1 cellular context compared by ENCODE assay signal in the genomic region with DNA sequence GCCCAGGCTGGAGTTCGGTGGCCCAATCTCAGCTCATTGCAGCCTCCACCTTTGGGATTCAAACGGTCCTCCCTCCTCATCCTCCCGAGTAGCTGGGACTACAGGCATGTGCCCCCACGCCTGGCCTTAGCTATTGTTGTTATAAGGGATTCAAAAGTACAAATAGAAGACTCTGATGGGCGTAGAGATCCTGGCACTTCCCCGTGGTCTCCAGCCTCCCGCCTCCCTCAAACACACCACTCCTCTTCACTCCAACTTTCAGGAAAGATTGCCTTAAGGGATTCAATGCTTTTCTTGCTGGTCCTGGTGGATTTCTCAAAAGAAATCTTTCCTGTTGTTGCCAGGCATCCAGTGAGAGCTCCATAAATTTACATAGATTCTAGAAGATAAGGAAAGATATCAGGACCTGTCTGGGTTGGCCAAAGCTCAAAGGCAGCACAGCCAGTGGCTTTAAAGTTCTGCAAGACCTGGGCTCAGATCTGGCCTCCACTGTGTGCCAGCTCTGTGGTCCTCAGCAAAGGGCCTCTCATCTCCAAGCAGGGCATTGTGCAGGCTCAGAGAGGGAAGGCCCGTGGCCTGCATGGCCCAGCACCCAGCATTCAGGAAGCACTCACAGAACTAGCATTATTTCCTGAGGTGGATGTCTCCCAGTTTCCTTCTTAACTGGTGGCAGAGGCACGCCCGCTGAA.
TF ChIP-seq lines count a peak whose summit lies in the region.

No MANE protein-coding gene starts in this region.

TF ChIP-seq in endothelial cell of umbilical vein, 7 proteins besides CTCF, POLR2A, EP300 and RAD21:
- TF ChIP-seq MYC (IDR thresholded peaks at IDR 0.05; ENCODE audit: low read depth, low read length) (no peak), POLR2AphosphoS5 (IDR thresholded peaks at IDR 0.05; ENCODE audit: insufficient read depth, low read depth, low read length) (no peak), GATA2 (IDR thresholded peaks at IDR 0.05; ENCODE audit: insufficient read depth, insufficient read length, low read depth, low read length) (no peak), FOS (IDR thresholded peaks at IDR 0.05; ENCODE audit: borderline replicate concordance, insufficient read depth, low read length) (no peak), JUN (IDR thresholded peaks at IDR 0.05; ENCODE audit: borderline replicate concordance, insufficient read depth, insufficient read length, low read depth) (no peak), EZH2 (IDR thresholded peaks at IDR 0.05; ENCODE audit: borderline replicate concordance, low read depth, low read length, severe bottlenecking) (no peak)
- TF ChIP-seq, protein P1, sequence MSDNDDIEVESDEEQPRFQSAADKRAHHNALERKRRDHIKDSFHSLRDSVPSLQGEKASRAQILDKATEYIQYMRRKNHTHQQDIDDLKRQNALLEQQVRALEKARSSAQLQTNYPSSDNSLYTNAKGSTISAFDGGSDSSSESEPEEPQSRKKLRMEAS (IDR thresholded peaks at IDR 0.05; ENCODE audit: insufficient read depth, insufficient read length): no peak
